In the genomic region with DNA sequence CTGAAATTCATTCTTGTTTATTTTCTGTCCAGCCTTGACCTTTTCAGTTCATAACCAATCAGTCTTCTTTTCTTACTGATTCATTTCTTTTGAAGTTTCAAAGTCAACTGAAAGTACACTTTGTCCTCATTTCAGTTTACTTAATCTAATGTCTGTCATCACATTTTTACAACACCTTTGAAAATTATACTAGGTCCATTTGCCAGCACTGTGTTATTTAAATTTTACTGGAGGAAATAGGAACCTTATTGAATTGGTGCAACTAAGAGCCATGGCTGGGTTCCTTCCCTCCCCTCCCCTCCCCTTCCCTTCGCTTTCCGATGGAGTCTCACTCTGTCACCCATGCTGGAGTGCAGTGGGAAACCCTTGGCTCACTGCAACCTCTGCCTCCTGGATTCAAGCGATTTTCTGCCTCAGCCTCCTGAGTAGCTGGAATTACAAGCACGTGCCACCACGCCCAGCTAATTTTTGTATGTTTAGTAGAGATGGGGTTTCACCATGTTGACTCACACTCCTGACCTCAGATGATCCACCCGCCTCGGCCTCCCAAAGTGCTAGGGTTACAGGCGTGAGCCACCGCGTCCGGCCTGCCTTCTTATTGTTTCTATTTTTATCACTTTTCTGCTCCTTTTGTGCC, we compare ENCODE assay signal across 1 cellular context.
TF ChIP-seq lines count a peak whose summit lies in the region.

No MANE protein-coding gene starts in this region.

TF ChIP-seq in HepG2, 621 proteins besides CTCF, POLR2A, EP300 and RAD21 (continued from another document and continues in another):
- TF ChIP-seq GLMP (CRISPR knock-in tag; IDR thresholded peaks at IDR 0.05; ENCODE audit: borderline replicate concordance): no peak
- TF ChIP-seq PHF5A (CRISPR knock-in tag; IDR thresholded peaks at IDR 0.05; ENCODE audit: low read depth, unreplicated experiment): no peak
- TF ChIP-seq MAFK (conservative IDR thresholded peaks at IDR 0.05 in 1 of 2, IDR thresholded peaks at IDR 0.05 in 1 of 2; ENCODE audit: low read length in 2 of 2): no peak
- TF ChIP-seq, protein P1, sequence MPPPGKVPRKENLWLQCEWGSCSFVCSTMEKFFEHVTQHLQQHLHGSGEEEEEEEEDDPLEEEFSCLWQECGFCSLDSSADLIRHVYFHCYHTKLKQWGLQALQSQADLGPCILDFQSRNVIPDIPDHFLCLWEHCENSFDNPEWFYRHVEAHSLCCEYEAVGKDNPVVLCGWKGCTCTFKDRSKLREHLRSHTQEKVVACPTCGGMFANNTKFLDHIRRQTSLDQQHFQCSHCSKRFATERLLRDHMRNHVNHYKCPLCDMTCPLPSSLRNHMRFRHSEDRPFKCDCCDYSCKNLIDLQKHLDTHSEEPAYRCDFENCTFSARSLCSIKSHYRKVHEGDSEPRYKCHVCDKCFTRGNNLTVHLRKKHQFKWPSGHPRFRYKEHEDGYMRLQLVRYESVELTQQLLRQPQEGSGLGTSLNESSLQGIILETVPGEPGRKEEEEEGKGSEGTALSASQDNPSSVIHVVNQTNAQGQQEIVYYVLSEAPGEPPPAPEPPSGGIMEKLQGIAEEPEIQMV (CRISPR knock-in tag; IDR thresholded peaks at IDR 0.05; ENCODE audit: low read depth): no peak
- TF ChIP-seq NR2F2 (IDR thresholded peaks at IDR 0.05; ENCODE audit: borderline replicate concordance, low read depth): peak; percentile 83; the same call in 1 of the 2 replicates
- TF ChIP-seq DPF2 (CRISPR knock-in tag; IDR thresholded peaks at IDR 0.05; ENCODE audit: borderline replicate concordance, low read depth): 0 out of 2 replicates have a peak, but pooled peaks have one; percentile 23
- TF ChIP-seq TBX3 (IDR thresholded peaks at IDR 0.05; ENCODE audit: borderline replicate concordance): peak; percentile 91
- no peak for TF ChIP-seq HCFC1 (IDR thresholded peaks at IDR 0.05; ENCODE audit: low read depth, low read length)
- no peak for TF ChIP-seq RBM22 (optimal IDR thresholded peaks at IDR 0.05; ENCODE audit: low read length)
- TF ChIP-seq, protein P2, sequence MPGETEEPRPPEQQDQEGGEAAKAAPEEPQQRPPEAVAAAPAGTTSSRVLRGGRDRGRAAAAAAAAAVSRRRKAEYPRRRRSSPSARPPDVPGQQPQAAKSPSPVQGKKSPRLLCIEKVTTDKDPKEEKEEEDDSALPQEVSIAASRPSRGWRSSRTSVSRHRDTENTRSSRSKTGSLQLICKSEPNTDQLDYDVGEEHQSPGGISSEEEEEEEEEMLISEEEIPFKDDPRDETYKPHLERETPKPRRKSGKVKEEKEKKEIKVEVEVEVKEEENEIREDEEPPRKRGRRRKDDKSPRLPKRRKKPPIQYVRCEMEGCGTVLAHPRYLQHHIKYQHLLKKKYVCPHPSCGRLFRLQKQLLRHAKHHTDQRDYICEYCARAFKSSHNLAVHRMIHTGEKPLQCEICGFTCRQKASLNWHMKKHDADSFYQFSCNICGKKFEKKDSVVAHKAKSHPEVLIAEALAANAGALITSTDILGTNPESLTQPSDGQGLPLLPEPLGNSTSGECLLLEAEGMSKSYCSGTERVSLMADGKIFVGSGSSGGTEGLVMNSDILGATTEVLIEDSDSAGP (CRISPR knock-in tag; IDR thresholded peaks at IDR 0.05; ENCODE audit: borderline replicate concordance): 0 out of 2 replicates have a peak, but pooled peaks have one; percentile 38
- no peak for TF ChIP-seq ZKSCAN5 (CRISPR knock-in tag; IDR thresholded peaks at IDR 0.05)
- TF ChIP-seq, protein P3, sequence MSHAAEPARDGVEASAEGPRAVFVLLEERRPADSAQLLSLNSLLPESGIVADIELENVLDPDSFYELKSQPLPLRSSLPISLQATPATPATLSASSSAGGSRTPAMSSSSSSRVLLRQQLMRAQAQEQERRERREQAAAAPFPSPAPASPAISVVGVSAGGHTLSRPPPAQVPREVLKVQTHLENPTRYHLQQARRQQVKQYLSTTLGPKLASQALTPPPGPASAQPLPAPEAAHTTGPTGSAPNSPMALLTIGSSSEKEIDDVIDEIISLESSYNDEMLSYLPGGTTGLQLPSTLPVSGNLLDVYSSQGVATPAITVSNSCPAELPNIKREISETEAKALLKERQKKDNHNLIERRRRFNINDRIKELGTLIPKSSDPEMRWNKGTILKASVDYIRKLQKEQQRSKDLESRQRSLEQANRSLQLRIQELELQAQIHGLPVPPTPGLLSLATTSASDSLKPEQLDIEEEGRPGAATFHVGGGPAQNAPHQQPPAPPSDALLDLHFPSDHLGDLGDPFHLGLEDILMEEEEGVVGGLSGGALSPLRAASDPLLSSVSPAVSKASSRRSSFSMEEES (CRISPR knock-in tag; IDR thresholded peaks at IDR 0.05): peak; percentile 87
- 0 out of 2 replicates have a peak, but pooled peaks have one; percentile 59 for TF ChIP-seq ZBTB7B (CRISPR knock-in tag; IDR thresholded peaks at IDR 0.05)
- TF ChIP-seq ZNF567 (CRISPR knock-in tag; IDR thresholded peaks at IDR 0.05; ENCODE audit: borderline replicate concordance): no peak
- no peak for TF ChIP-seq FOSL1 (CRISPR knock-in tag; IDR thresholded peaks at IDR 0.05; ENCODE audit: borderline replicate concordance)
- TF ChIP-seq TCF7L2 (IDR thresholded peaks at IDR 0.05; ENCODE audit: low read depth, low read length): no peak
- no peak for TF ChIP-seq TBP (CRISPR knock-in tag; IDR thresholded peaks at IDR 0.05)
- TF ChIP-seq FOSL2 (CRISPR knock-in tag; IDR thresholded peaks at IDR 0.05): peak; percentile 93
- no peak for TF ChIP-seq NCOA5 (CRISPR knock-in tag; IDR thresholded peaks at IDR 0.05)
- TF ChIP-seq, protein P4, sequence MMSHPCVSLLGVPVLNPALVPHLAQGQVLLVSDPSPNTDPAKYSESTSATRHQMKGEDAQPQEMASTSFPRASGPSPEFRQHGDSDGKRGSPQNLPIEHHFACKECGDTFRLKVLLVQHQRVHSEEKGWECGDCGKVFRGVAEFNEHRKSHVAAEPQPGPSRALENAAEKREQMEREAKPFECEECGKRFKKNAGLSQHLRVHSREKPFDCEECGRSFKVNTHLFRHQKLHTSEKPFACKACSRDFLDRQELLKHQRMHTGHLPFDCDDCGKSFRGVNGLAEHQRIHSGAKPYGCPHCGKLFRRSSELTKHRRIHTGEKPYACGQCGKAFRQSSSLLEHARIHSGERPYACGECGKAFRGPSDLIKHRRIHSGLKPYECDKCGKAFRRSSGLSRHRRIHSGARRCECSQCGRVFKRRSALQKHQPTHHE (CRISPR knock-in tag; IDR thresholded peaks at IDR 0.05; ENCODE audit: borderline replicate concordance): no peak
- no peak for TF ChIP-seq HOXA7 (CRISPR knock-in tag; IDR thresholded peaks at IDR 0.05)
- no peak; the same call in 1 of the 2 replicates for TF ChIP-seq ESRRA (CRISPR knock-in tag; IDR thresholded peaks at IDR 0.05; ENCODE audit: low read depth)
- TF ChIP-seq CENPBD1 (CRISPR knock-in tag; IDR thresholded peaks at IDR 0.05; ENCODE audit: borderline replicate concordance, low read depth): no peak
- TF ChIP-seq RCOR2 (CRISPR knock-in tag; IDR thresholded peaks at IDR 0.05): peak; percentile 40
- TF ChIP-seq CHD2 (IDR thresholded peaks at IDR 0.05; ENCODE audit: low read depth, low read length): no peak
- no peak for TF ChIP-seq ZNF253 (CRISPR knock-in tag; IDR thresholded peaks at IDR 0.05; ENCODE audit: borderline replicate concordance)
- TF ChIP-seq HMG20B (CRISPR knock-in tag; conservative IDR thresholded peaks at IDR 0.05): 0 out of 2 replicates have a peak, but pooled peaks have one; percentile 35
- TF ChIP-seq HMGXB4 (CRISPR knock-in tag; IDR thresholded peaks at IDR 0.05; ENCODE audit: borderline replicate concordance in 1 of 2, low read depth in 1 of 2): no peak
- TF ChIP-seq HNRNPLL (IDR thresholded peaks at IDR 0.05; ENCODE audit: low read depth, low read length, poor library complexity, severe bottlenecking): no peak
- peak; percentile 94 for TF ChIP-seq SIX1 (CRISPR knock-in tag; IDR thresholded peaks at IDR 0.05; ENCODE audit: borderline replicate concordance)
- TF ChIP-seq, protein P5, sequence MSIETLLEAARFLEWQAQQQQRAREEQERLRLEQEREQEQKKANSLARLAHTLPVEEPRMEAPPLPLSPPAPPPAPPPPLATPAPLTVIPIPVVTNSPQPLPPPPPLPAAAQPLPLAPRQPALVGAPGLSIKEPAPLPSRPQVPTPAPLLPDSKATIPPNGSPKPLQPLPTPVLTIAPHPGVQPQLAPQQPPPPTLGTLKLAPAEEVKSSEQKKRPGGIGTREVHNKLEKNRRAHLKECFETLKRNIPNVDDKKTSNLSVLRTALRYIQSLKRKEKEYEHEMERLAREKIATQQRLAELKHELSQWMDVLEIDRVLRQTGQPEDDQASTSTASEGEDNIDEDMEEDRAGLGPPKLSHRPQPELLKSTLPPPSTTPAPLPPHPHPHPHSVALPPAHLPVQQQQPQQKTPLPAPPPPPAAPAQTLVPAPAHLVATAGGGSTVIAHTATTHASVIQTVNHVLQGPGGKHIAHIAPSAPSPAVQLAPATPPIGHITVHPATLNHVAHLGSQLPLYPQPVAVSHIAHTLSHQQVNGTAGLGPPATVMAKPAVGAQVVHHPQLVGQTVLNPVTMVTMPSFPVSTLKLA (IDR thresholded peaks at IDR 0.05): peak; percentile 71
- no peak; the same call in 1 of the 2 replicates for TF ChIP-seq ZFY (CRISPR knock-in tag; IDR thresholded peaks at IDR 0.05)
- no peak for TF ChIP-seq ZBTB3 (CRISPR knock-in tag; IDR thresholded peaks at IDR 0.05; ENCODE audit: borderline replicate concordance, low read depth)
- no peak for TF ChIP-seq ZXDC (CRISPR knock-in tag; IDR thresholded peaks at IDR 0.05)
- TF ChIP-seq BHLHE40 (IDR thresholded peaks at IDR 0.05; ENCODE audit: low read length): peak; percentile 95
- TF ChIP-seq, protein P6, sequence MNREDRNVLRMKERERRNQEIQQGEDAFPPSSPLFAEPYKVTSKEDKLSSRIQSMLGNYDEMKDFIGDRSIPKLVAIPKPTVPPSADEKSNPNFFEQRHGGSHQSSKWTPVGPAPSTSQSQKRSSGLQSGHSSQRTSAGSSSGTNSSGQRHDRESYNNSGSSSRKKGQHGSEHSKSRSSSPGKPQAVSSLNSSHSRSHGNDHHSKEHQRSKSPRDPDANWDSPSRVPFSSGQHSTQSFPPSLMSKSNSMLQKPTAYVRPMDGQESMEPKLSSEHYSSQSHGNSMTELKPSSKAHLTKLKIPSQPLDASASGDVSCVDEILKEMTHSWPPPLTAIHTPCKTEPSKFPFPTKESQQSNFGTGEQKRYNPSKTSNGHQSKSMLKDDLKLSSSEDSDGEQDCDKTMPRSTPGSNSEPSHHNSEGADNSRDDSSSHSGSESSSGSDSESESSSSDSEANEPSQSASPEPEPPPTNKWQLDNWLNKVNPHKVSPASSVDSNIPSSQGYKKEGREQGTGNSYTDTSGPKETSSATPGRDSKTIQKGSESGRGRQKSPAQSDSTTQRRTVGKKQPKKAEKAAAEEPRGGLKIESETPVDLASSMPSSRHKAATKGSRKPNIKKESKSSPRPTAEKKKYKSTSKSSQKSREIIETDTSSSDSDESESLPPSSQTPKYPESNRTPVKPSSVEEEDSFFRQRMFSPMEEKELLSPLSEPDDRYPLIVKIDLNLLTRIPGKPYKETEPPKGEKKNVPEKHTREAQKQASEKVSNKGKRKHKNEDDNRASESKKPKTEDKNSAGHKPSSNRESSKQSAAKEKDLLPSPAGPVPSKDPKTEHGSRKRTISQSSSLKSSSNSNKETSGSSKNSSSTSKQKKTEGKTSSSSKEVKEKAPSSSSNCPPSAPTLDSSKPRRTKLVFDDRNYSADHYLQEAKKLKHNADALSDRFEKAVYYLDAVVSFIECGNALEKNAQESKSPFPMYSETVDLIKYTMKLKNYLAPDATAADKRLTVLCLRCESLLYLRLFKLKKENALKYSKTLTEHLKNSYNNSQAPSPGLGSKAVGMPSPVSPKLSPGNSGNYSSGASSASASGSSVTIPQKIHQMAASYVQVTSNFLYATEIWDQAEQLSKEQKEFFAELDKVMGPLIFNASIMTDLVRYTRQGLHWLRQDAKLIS (CRISPR knock-in tag; IDR thresholded peaks at IDR 0.05): no peak
- TF ChIP-seq TFDP2 (CRISPR knock-in tag; IDR thresholded peaks at IDR 0.05): no peak
